In the genomic region with DNA sequence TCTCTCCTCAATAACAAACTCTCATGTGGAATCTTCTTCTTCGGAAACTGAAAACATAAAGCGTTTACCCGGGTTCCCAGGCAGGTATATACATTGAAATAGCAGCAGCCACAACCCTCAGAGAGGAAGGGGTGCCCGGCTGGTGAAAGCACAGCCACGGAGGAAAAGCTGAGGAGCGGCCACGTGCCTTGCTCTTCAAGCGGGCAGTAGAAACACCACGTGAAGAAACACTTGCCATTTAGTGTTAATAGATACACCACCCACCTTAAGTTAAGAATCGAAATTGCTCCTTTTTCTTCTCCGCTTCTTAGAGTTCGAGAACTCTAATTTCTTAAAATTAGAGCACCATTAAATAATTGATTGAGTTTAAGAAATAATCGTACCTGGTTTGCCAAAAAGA, we compare ENCODE assay signal across 9 cellular contexts. TPM values are rescaled to one million over a fixed set of nuclear protein-coding genes. Genes with fewer than 3 reads are reported as not detected.
DNase-seq lines count a peak whose midpoint lies in the region; ATAC-seq, FAIRE-seq and TF ChIP-seq lines count a peak whose summit lies in the region.
"Had no signal": no experiment of that assay in that cellular context is flagged by ENCODE, and none has a peak within 500 bp of the region (broad histone marks: within the 10 kb centered on the region; RNA-seq: fewer than 3 reads in every experiment).

No MANE protein-coding gene starts in this region.

- H4K20me1 ChIP-seq in OCI-LY7 (ENCODE audit: insufficient read depth, low read length), result no peaks in the 10 kb centered on the region

- CTCF ChIA-PET in OCI-LY7 (lab: Charles Lee; ENCODE audit: unreplicated experiment), result no interaction called here

- H3K27ac ChIP-seq in adipose tissue (ENCODE audit: low read depth, low read length), result peak overlapping the region; percentile 9
- H3K27ac ChIP-seq in OCI-LY7 (ENCODE audit: low read depth, low read length, poor library complexity, severe bottlenecking), result no peak overlapping the region
- H3K27ac ChIP-seq in pancreas, result no peak overlapping the region

- H3K79me2 ChIP-seq in OCI-LY7 (ENCODE audit: insufficient read depth, low read depth, low read length), result no peaks in the 10 kb centered on the region

- H3K27me3 ChIP-seq in skeletal muscle satellite cell (ENCODE audit: control insufficient read depth, insufficient read depth, low read length) (peaks cover 3% of the 10 kb centered on the region), pancreas (peaks cover 0 to 15% (median 3%) of the 10 kb centered on the region in 4 donors)

- no TSS peak for BruUV-seq in OCI-LY7 (replicated peaks; lab: Mats Ljungman, UMichigan)

- WGBS in adipose tissue, 3 donors, result 9 to 12% (median 12%) methylated on average over 13 of the region's 13 CpGs
- WGBS in pancreas, 2 donors, result 20 to 31% methylated on average over 13 of the region's 13 CpGs

- POLR2A ChIA-PET in OCI-LY7 (lab: Charles Lee), result no interaction called here

- H3K9me2 ChIP-seq in OCI-LY7 (ENCODE audit: insufficient read depth, low read length), result no peaks in the 10 kb centered on the region

- H3K9me3 ChIP-seq in ES-I3 (ENCODE audit: control insufficient read depth, insufficient read depth, low read length), result no peaks in the 10 kb centered on the region
- H3K9me3 ChIP-seq in skeletal muscle satellite cell (replicated peaks; ENCODE audit: low read length), result no peaks in the 10 kb centered on the region
- H3K9me3 ChIP-seq in OCI-LY7 (ENCODE audit: low read length), result no peaks in the 10 kb centered on the region
- no peaks in the 10 kb centered on the region for H3K9me3 ChIP-seq in pancreas

- H3K4me3 ChIP-seq in skeletal muscle satellite cell (ENCODE audit: low read length), result peak overlapping the region; percentile 64
- no peak overlapping the region for H3K4me3 ChIP-seq in OCI-LY7 (ENCODE audit: low read depth, low read length, poor library complexity, severe bottlenecking)
- H3K4me3 ChIP-seq in pancreas, result peak overlapping the region in 2 of 4 donors; percentile 4 to 15

- H3K4me2 ChIP-seq in skeletal muscle satellite cell (ENCODE audit: low read length) (peak overlapping the region; percentile 72), OCI-LY7 (ENCODE audit: low read length) (no peak overlapping the region)

- TF ChIP-seq CTCF in OCI-LY7 (conservative IDR thresholded peaks at IDR 0.05; ENCODE audit: low read length) (no peak), pancreas (IDR thresholded peaks at IDR 0.05) (no peak)

- H2AFZ ChIP-seq in OCI-LY7 (ENCODE audit: low read length), result no peak overlapping the region

- DNase-seq in inferior parietal cortex (ENCODE audit: extremely low spot score) (peak; percentile 29), OCI-LY7 (ENCODE audit: low spot score) (no peak), pancreas (no peak)
- DNase-seq in stimulated activated CD4-positive, alpha-beta T cell treated with anti-CD3 and anti-CD28 coated beads, Interleukin-4, amount 100 ng/mL, for 4 hours, result no peak
- DNase-seq: T1000 had no signal

- ATAC-seq in GM19351 (IDR thresholded peaks at IDR 0.05; ENCODE audit: unreplicated experiment) (no peak), pancreas (no peak)

- FAIRE-seq in pancreas (lab: Jason Lieb, UNC), result no peak

- peaks cover 28% of the 10 kb centered on the region for H3K4me1 ChIP-seq in ES-I3 (ENCODE audit: insufficient read depth, low read length)
- peaks cover 11% of the 10 kb centered on the region for H3K4me1 ChIP-seq in skeletal muscle satellite cell (ENCODE audit: control insufficient read depth, insufficient read depth, low read length)
- H3K4me1 ChIP-seq in OCI-LY7 (ENCODE audit: insufficient read depth, low read length, poor library complexity, severe bottlenecking), result no peaks in the 10 kb centered on the region
- H3K4me1 ChIP-seq in pancreas, result no peaks in the 10 kb centered on the region

- intact Hi-C loops in OCI-LY7 (cut with micrococcal nuclease; ENCODE audit: unreplicated experiment) (no loop called here), pancreas (cut with DNase I) (no loop called here)

- H3K9ac ChIP-seq in ES-I3 (ENCODE audit: low read depth, low read length), result peak overlapping the region; percentile 31; the same call in 1 of the 2 replicates
- H3K9ac ChIP-seq in skeletal muscle satellite cell (ENCODE audit: low read depth, low read length), result peak overlapping the region; percentile 18

- H3K36me3 ChIP-seq in ES-I3 (ENCODE audit: insufficient read depth, low read length), result no peaks in the 10 kb centered on the region
- no peaks in the 10 kb centered on the region for H3K36me3 ChIP-seq in skeletal muscle satellite cell (ENCODE audit: insufficient read depth, low read length)
- H3K36me3 ChIP-seq in OCI-LY7 (ENCODE audit: insufficient read depth, low read length), result no peaks in the 10 kb centered on the region
- no peaks in the 10 kb centered on the region for H3K36me3 ChIP-seq in pancreas

RNA-seq across cellular contexts. Expression of gene THBS2, which starts 0.3 kb away (rescaled TPM):
- polyA plus RNA-seq in adipose tissue (10 to 100 TPM in 2 of 3 donors, 1 to 10 TPM in 1; 2.6 to 39.4 (median 20.2) TPM), pancreas (1 to 10 TPM in 1 of 2 donors, under 1 TPM in 1; 0.96 to 1.7 TPM)
- 73.8 and 79.5 TPM in 2 replicates for total RNA-seq in skeletal muscle satellite cell (2012; rRNA removed)
- total RNA-seq in OCI-LY7 (2014; rRNA removed; shearing (Covaris generic)), result not detected in 2 replicates
- total RNA-seq in OCI-LY7 (2022) (not detected in 2 replicates), pancreas (10 to 100 TPM in 2 of 6 donors, 1 to 10 TPM in 4; 2.1 to 39.4 (median 3.6) TPM)
